In the genomic region with DNA sequence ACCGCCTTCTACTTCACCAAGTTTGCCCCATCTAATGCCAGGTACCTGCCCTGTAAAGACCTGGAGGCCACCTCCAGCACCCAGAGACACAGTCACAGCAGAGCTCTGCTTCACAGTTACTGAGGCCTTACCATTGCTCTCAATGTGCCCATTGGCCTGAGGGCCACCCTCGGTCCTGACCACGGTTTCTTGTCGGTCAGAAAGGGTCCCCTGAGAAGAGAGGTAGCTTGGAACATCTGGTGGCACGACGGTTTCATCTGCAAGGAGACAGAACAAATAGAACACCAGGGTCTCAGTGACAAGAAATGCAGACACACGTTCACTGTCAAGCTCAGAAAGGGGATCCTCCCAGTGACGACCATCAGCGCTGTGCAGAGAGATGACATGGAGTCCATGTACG, we compare ENCODE assay signal across 18 cellular contexts.
"Had no signal": no experiment of that assay in that cellular context is flagged by ENCODE, and none has a peak within 500 bp of the region (broad histone marks: within the 10 kb centered on the region; RNA-seq: fewer than 3 reads in every experiment).

No MANE protein-coding gene starts in this region.

- H3K4me1 ChIP-seq: suprapubic skin had no signal

- H3K27me3 ChIP-seq: adrenal gland, heart left ventricle, suprapubic skin had no signal

- ATAC-seq: activated CD8-positive, alpha-beta T cell treated with anti-CD3 and anti-CD28 coated beads for 36 hours; stimulated activated naive CD8-positive, alpha-beta T cell treated with anti-CD3 and anti-CD28 coated beads, Interleukin-15, Interleukin-2, amounts not matched to agents 100 U/mL and 50 U/mL, for 24 hours had no signal

- H3K27ac Mint-ChIP-seq: activated B cell treated with CpG ODN at 0.5 μM for 24 hours; activated CD8-positive, alpha-beta T cell treated with anti-CD3 and anti-CD28 coated beads for 36 hours; nephron; T-helper 2 cell treated with Interferon-gamma antibody and Interleukin-4, amounts not matched to agents 5 μg/mL and 100 μg/mL, for 36 hours had no signal

- H3K27ac ChIP-seq: adrenal gland, left ventricle myocardium inferior, suprapubic skin had no signal

- H3K9me3 Mint-ChIP-seq: activated B cell treated with CpG ODN at 0.5 μM for 24 hours; T-helper 2 cell treated with Interferon-gamma antibody and Interleukin-4, amounts not matched to agents 5 μg/mL and 100 μg/mL, for 36 hours had no signal

- H3K4me3 ChIP-seq: adrenal gland, heart left ventricle, left ventricle myocardium inferior, suprapubic skin had no signal

- H3K27me3 Mint-ChIP-seq: activated B cell treated with CpG ODN at 0.5 μM for 24 hours; activated CD8-positive, alpha-beta T cell treated with anti-CD3 and anti-CD28 coated beads for 36 hours had no signal

- H3K4me3 Mint-ChIP-seq: activated B cell treated with CpG ODN at 0.5 μM for 24 hours; activated CD8-positive, alpha-beta T cell treated with anti-CD3 and anti-CD28 coated beads for 36 hours; nephron; T-helper 2 cell treated with Interferon-gamma antibody and Interleukin-4, amounts not matched to agents 5 μg/mL and 100 μg/mL, for 36 hours had no signal

- DNase-seq: activated B cell treated with CpG ODN at 0.5 μM for 24 hours; activated CD4-positive, alpha-beta T cell treated with anti-CD3 and anti-CD28 coated beads for 4 hours; activated CD8-positive, alpha-beta T cell treated with anti-CD3 and anti-CD28 coated beads for 36 hours; activated effector memory CD4-positive, alpha-beta T cell treated with anti-CD3 and anti-CD28 coated beads, Interleukin-2, amount 50 U/mL, for 16 hours; activated naive CD4-positive, alpha-beta T cell treated with anti-CD3 and anti-CD28 coated beads, Interleukin-2, amount 50 U/mL, for 16 hours; activated T-cell treated with anti-CD3 and anti-CD28 coated beads, Interleukin-2, amount 50 U/mL, for 1 hour; adrenal gland; dermis blood vessel endothelial cell; foreskin melanocyte; heart left ventricle; left ventricle myocardium inferior; mammary epithelial cell; midbrain; SK-N-SH; stimulated activated naive CD8-positive, alpha-beta T cell treated with anti-CD3 and anti-CD28 coated beads, Interleukin-15, Interleukin-2, amounts not matched to agents 100 U/mL and 50 U/mL, for 24 hours had no signal

- H3K9me3 ChIP-seq: adrenal gland, heart left ventricle, left ventricle myocardium inferior, SK-N-SH, suprapubic skin had no signal
